Comparison of ENCODE assay signal across 27 cellular contexts in the genomic region with DNA sequence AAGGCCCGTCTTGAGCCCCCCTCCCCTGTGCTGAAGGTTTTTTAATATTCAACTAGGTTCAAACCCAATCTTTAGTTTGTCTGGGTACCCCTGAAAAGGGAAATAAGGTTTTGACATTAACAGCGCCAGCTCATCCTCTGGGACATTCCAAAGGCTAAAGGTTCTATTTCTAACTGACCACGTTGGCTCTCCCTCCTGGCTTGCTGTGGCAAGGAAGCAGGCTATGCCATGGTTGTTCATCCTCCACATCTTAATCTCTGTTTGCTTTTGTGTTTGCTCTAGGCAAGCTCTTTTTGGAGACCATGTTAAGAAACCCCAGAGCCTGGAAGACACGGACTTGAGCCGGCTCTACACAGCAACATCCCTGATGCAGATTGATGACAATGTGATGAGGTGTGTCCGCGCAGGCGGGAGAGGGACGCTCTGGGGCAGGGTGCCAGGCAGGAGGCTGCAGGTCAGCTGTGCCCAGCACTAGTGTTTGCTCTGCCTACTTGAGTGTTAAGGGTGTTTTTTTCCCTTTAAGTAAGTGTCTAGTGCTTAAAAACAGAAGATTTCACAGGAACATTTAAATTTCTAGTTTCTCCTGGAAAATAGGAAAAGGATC. TPM values are rescaled to one million over a fixed set of nuclear protein-coding genes. Genes with fewer than 3 reads are reported as not detected.
A peak's percentile ranks its signal among the peaks of the same experiment; 100 is the strongest.
DNase-seq lines count a peak whose midpoint lies in the region; ATAC-seq and TF ChIP-seq lines count a peak whose summit lies in the region.
"Had no signal": no experiment of that assay in that cellular context is flagged by ENCODE, and none has a peak within 500 bp of the region (broad histone marks: within the 10 kb centered on the region; RNA-seq: fewer than 3 reads in every experiment).

No MANE protein-coding gene starts in this region.

- WGBS in GM23248 (ENCODE audit: low coverage in 1 of 2, low lambda C conversion rate in 2 of 2, missing lambda C conversion rate in 2 of 2), 2 experiments = 93 to 94% methylated on average over 9 of the region's 9 CpGs
- WGBS in lung, 2 donors = 75 to 92% methylated on average over 9 of the region's 9 CpGs

- no peak overlapping the region for H3K9ac ChIP-seq in GM23248
- H3K9ac ChIP-seq: neural progenitor cell had no signal

- in situ Hi-C loops in GM23248 (cut with MboI) = loop anchor here (25.0 kb wide), 1 partner anchor 526 kb away; no protein-coding TSS in a partner anchor

- no peaks in the 10 kb centered on the region for H3K4me1 Mint-ChIP-seq in CD4-positive, alpha-beta memory T cell
- peaks cover under 1% of the 10 kb centered on the region for H3K4me1 Mint-ChIP-seq in activated T-helper 1 cell treated with anti-CD3 and anti-CD28 coated beads, Interleukin-12 subunit alpha, Interleukin-12 subunit beta, Interleukin-2, Interleukin-4 antibody, amounts not matched to agents 30 ng/mL and 10 ng/mL and 1 ng/mL, durations not matched to agents 14 hours and 24 hours and 36 hours (ENCODE audit: low read depth)
- peaks cover 8% of the 10 kb centered on the region for H3K4me1 Mint-ChIP-seq in endothelial cell (ENCODE audit: unreplicated experiment)
- H3K4me1 Mint-ChIP-seq: neural progenitor cell; stimulated activated effector memory CD8-positive, alpha-beta T cell treated with anti-CD3 and anti-CD28 coated beads, Interleukin-12 subunit alpha, Interleukin-12 subunit beta, amount 100 ng/mL, for 72 hours had no signal

- no peak overlapping the region for H3K4me2 ChIP-seq in GM23248 (ENCODE audit: unreplicated experiment)
- H3K4me2 ChIP-seq: neural progenitor cell had no signal

- no peaks in the 10 kb centered on the region for H3K27me3 ChIP-seq in CD4-positive, alpha-beta memory T cell (ENCODE audit: insufficient read depth, low read length)
- H3K27me3 ChIP-seq in GM23248 (replicated peaks; ENCODE audit: insufficient read depth) = no peaks in the 10 kb centered on the region
- no peaks in the 10 kb centered on the region for H3K27me3 ChIP-seq in lung (ENCODE audit: control insufficient read depth, insufficient read depth)
- H3K27me3 ChIP-seq: heart right ventricle, neural progenitor cell, testis had no signal

- no peak for ATAC-seq in lung (ENCODE audit: insufficient read depth, low FRiP score)
- ATAC-seq: GM12878; heart right ventricle; Panc1; stimulated activated effector memory CD8-positive, alpha-beta T cell treated with anti-CD3 and anti-CD28 coated beads, Interleukin-12 subunit alpha, Interleukin-12 subunit beta, amount 100 ng/mL, for 72 hours had no signal

- H3F3A ChIP-seq in GM23248 (ENCODE audit: insufficient read depth) = no peaks in the 10 kb centered on the region

- intact Hi-C loops in CD4-positive, alpha-beta memory T cell (cut with micrococcal nuclease) = no loop called here
- intact Hi-C loops in activated T-helper 1 cell treated with anti-CD3 and anti-CD28 coated beads, Interleukin-12 subunit alpha, Interleukin-12 subunit beta, Interleukin-2, Interleukin-4 antibody, amounts not matched to agents 30 ng/mL and 10 ng/mL and 1 ng/mL, durations not matched to agents 14 hours and 24 hours and 36 hours (cut with micrococcal nuclease) = no loop called here

- H3K4me1 ChIP-seq in CD4-positive, alpha-beta memory T cell (ENCODE audit: insufficient read depth, low read length) = no peaks in the 10 kb centered on the region
- H3K4me1 ChIP-seq in GM23248 (ENCODE audit: insufficient read depth) = peaks cover 9% of the 10 kb centered on the region
- no peaks in the 10 kb centered on the region for H3K4me1 ChIP-seq in lung (ENCODE audit: control insufficient read depth in 2 of 2, insufficient read depth in 2 of 2, low read length in 2 of 2)
- H3K4me1 ChIP-seq: neural progenitor cell, testis had no signal

- H2AFZ ChIP-seq in GM23248 = no peak overlapping the region
- H2AFZ ChIP-seq: neural progenitor cell had no signal

- H3K4me3 ChIP-seq in CD4-positive, alpha-beta memory T cell (ENCODE audit: low read length in 2 of 2) = no peak overlapping the region
- H3K4me3 ChIP-seq in GM23248 (no peak overlapping the region), lung (no peak overlapping the region)
- H3K4me3 ChIP-seq: GM12878, heart right ventricle, left ventricle myocardium inferior, neural progenitor cell, testis had no signal

- H3K9me3 ChIP-seq in CD4-positive, alpha-beta memory T cell (ENCODE audit: control insufficient read depth in 1 of 2, low read length in 2 of 2) = no peaks in the 10 kb centered on the region
- no peaks in the 10 kb centered on the region for H3K9me3 ChIP-seq in GM23248 (ENCODE audit: low read depth)
- H3K9me3 ChIP-seq in lung (ENCODE audit: control insufficient read depth in 2 of 2, insufficient read depth in 1 of 2, low read length in 1 of 2) = no peaks in the 10 kb centered on the region
- H3K9me3 ChIP-seq: heart right ventricle, left ventricle myocardium inferior, testis had no signal

- TF ChIP-seq CTCF in lung (IDR thresholded peaks at IDR 0.05; ENCODE audit: control extremely low read depth, extremely low read depth) = no peak
- TF ChIP-seq CTCF in endothelial cell (IDR thresholded peaks at IDR 0.05; ENCODE audit: unreplicated experiment) = no peak

- DNase-seq in CD4-positive, alpha-beta memory T cell = no peak
- DNase-seq in GM23248 (peak; percentile 35), lung (ENCODE audit: low spot score) (peak; percentile 57), CD1c-positive myeloid dendritic cell (ENCODE audit: extremely low spot score) (no peak), endothelial cell (ENCODE audit: low spot score) (no peak), cerebellar nuclear complex (lab: John Stamatoyannopoulos, UW) (no peak)
- no peak for DNase-seq in activated T-helper 1 cell treated with anti-CD3 and anti-CD28 coated beads, Interleukin-12 subunit alpha, Interleukin-12 subunit beta, Interleukin-2, Interleukin-4 antibody, amounts not matched to agents 30 ng/mL and 10 ng/mL and 1 ng/mL, durations not matched to agents 14 hours and 24 hours and 36 hours (ENCODE audit: low spot score)
- DNase-seq in activated CD4-positive, alpha-beta T cell treated with anti-CD3 and anti-CD28 coated beads, Interleukin-2, amount 50 U/mL, for 4 hours = no peak
- DNase-seq: activated CD4-positive, alpha-beta T cell treated with anti-CD3 and anti-CD28 coated beads, Interleukin-2, amount 50 U/mL, for 48 hours; amygdala; caudate nucleus; CD4-positive, CD25-positive, alpha-beta regulatory T cell; DMS 273 treated with DMSO at 0.1 percent for 48 hours; heart right ventricle; left ventricle myocardium inferior; NCI-H1417; NCI-H2107; NCI-H510A treated with DMSO at 0.1 percent for 48 hours; T-helper 2 cell; testis had no signal

- H3K9me3 Mint-ChIP-seq in CD4-positive, alpha-beta memory T cell = no peaks in the 10 kb centered on the region
- H3K9me3 Mint-ChIP-seq in activated T-helper 1 cell treated with anti-CD3 and anti-CD28 coated beads, Interleukin-12 subunit alpha, Interleukin-12 subunit beta, Interleukin-2, Interleukin-4 antibody, amounts not matched to agents 30 ng/mL and 10 ng/mL and 1 ng/mL, durations not matched to agents 14 hours and 24 hours and 36 hours = no peaks in the 10 kb centered on the region
- H3K9me3 Mint-ChIP-seq in endothelial cell (ENCODE audit: unreplicated experiment) = no peaks in the 10 kb centered on the region
- H3K9me3 Mint-ChIP-seq: CD4-positive, CD25-positive, alpha-beta regulatory T cell; neural progenitor cell; stimulated activated effector memory CD8-positive, alpha-beta T cell treated with anti-CD3 and anti-CD28 coated beads, Interleukin-12 subunit alpha, Interleukin-12 subunit beta, amount 100 ng/mL, for 72 hours had no signal

- no peaks in the 10 kb centered on the region for H3K9me2 ChIP-seq in GM23248 (ENCODE audit: insufficient read depth)

- H3K4me3 Mint-ChIP-seq in CD4-positive, alpha-beta memory T cell = no peak overlapping the region
- no peak overlapping the region for H3K4me3 Mint-ChIP-seq in activated T-helper 1 cell treated with anti-CD3 and anti-CD28 coated beads, Interleukin-12 subunit alpha, Interleukin-12 subunit beta, Interleukin-2, Interleukin-4 antibody, amounts not matched to agents 30 ng/mL and 10 ng/mL and 1 ng/mL, durations not matched to agents 14 hours and 24 hours and 36 hours
- no peak overlapping the region for H3K4me3 Mint-ChIP-seq in endothelial cell (ENCODE audit: unreplicated experiment)
- H3K4me3 Mint-ChIP-seq: CD4-positive, CD25-positive, alpha-beta regulatory T cell; neural progenitor cell; stimulated activated effector memory CD8-positive, alpha-beta T cell treated with anti-CD3 and anti-CD28 coated beads, Interleukin-12 subunit alpha, Interleukin-12 subunit beta, amount 100 ng/mL, for 72 hours had no signal

- POLR2A ChIA-PET in CD4-positive, alpha-beta memory T cell (lab: Charles Lee; ENCODE audit: partially characterized antibody) = no interaction called here

- peaks cover 68% of the 10 kb centered on the region for H3K36me3 ChIP-seq in CD4-positive, alpha-beta memory T cell (ENCODE audit: insufficient read depth, low read length)
- H3K36me3 ChIP-seq in GM23248 (ENCODE audit: low read depth) (peaks cover 4% of the 10 kb centered on the region; the same call in 1 of the 2 replicates), lung (ENCODE audit: control insufficient read depth in 2 of 2, insufficient read depth in 2 of 2, low read length in 2 of 2) (peaks cover 33 to 47% of the 10 kb centered on the region in 2 donors)
- H3K36me3 ChIP-seq: neural progenitor cell had no signal

- H3K27me3 Mint-ChIP-seq in CD4-positive, alpha-beta memory T cell = no peaks in the 10 kb centered on the region
- H3K27me3 Mint-ChIP-seq in activated T-helper 1 cell treated with anti-CD3 and anti-CD28 coated beads, Interleukin-12 subunit alpha, Interleukin-12 subunit beta, Interleukin-2, Interleukin-4 antibody, amounts not matched to agents 30 ng/mL and 10 ng/mL and 1 ng/mL, durations not matched to agents 14 hours and 24 hours and 36 hours (ENCODE audit: insufficient read depth) = no peaks in the 10 kb centered on the region
- peaks cover 4% of the 10 kb centered on the region for H3K27me3 Mint-ChIP-seq in endothelial cell (ENCODE audit: unreplicated experiment)
- H3K27me3 Mint-ChIP-seq: CD4-positive, CD25-positive, alpha-beta regulatory T cell; progenitor cell of endocrine pancreas had no signal

- CTCF ChIA-PET in CD4-positive, alpha-beta memory T cell (lab: Charles Lee; ENCODE audit: partially characterized antibody) = interaction anchor here (0.9 to 4.8 kb wide), 4 partner anchors 10 to 18 kb away, joined by 4 to 25 read pairs (median 4); no protein-coding TSS in a partner anchor

- peak overlapping the region in 4 of 7 donors; percentile 13 to 81 (median 32) for H3K27ac Mint-ChIP-seq in CD4-positive, alpha-beta memory T cell
- H3K27ac Mint-ChIP-seq in activated T-helper 1 cell treated with anti-CD3 and anti-CD28 coated beads, Interleukin-12 subunit alpha, Interleukin-12 subunit beta, Interleukin-2, Interleukin-4 antibody, amounts not matched to agents 30 ng/mL and 10 ng/mL and 1 ng/mL, durations not matched to agents 14 hours and 24 hours and 36 hours = peak overlapping the region; percentile 25
- no peak overlapping the region for H3K27ac Mint-ChIP-seq in endothelial cell (ENCODE audit: unreplicated experiment)
- H3K27ac Mint-ChIP-seq: neural progenitor cell, progenitor cell of endocrine pancreas had no signal

- H3K27ac ChIP-seq in CD4-positive, alpha-beta memory T cell (ENCODE audit: low read depth, low read length) = no peak overlapping the region
- H3K27ac ChIP-seq in GM23248 (no peak overlapping the region), lung (ENCODE audit: low read depth in 1 of 2, low read length in 1 of 2) (no peak overlapping the region)
- H3K27ac ChIP-seq: heart right ventricle, left ventricle myocardium inferior, neural progenitor cell, testis, VCaP had no signal

- no peaks in the 10 kb centered on the region for H4K20me1 ChIP-seq in GM23248 (ENCODE audit: insufficient read depth)

- H3K36me3 Mint-ChIP-seq in CD4-positive, alpha-beta memory T cell = peaks cover 54 to 77% of the 10 kb centered on the region in 2 donors
- peaks cover 31% of the 10 kb centered on the region for H3K36me3 Mint-ChIP-seq in activated T-helper 1 cell treated with anti-CD3 and anti-CD28 coated beads, Interleukin-12 subunit alpha, Interleukin-12 subunit beta, Interleukin-2, Interleukin-4 antibody, amounts not matched to agents 30 ng/mL and 10 ng/mL and 1 ng/mL, durations not matched to agents 14 hours and 24 hours and 36 hours (ENCODE audit: low read depth)
- H3K36me3 Mint-ChIP-seq in endothelial cell (ENCODE audit: low read depth, unreplicated experiment) = peaks cover 17% of the 10 kb centered on the region

- H3K79me2 ChIP-seq in GM23248 (ENCODE audit: insufficient read depth) = no peaks in the 10 kb centered on the region

RNA-seq across cellular contexts. Expression of a gene that starts 33.4 kb away (rescaled TPM):
- total RNA-seq in CD4-positive, alpha-beta memory T cell = not detected
- not detected for polyA plus RNA-seq in CD4-positive, alpha-beta memory T cell
- not detected in 2 replicates for total RNA-seq in GM23248 (2014; rRNA removed; shearing (Covaris generic))
- polyA plus RNA-seq in GM23248 (2016; fragmentation: Nextera tagmentation; extraction: Ambion mirVana) (not detected in 2 replicates), lung (not detected)
- not detected in 2 replicates for total RNA-seq in activated T-helper 1 cell treated with anti-CD3 and anti-CD28 coated beads, Interleukin-12 subunit alpha, Interleukin-12 subunit beta, Interleukin-2, Interleukin-4 antibody, amounts not matched to agents 30 ng/mL and 10 ng/mL and 1 ng/mL, durations not matched to agents 14 hours and 24 hours and 36 hours
- total RNA-seq in lung (not detected), endothelial cell (ENCODE audit: unreplicated experiment) (not detected)
- total RNA-seq: CD4-positive, CD25-positive, alpha-beta regulatory T cell; dermis microvascular lymphatic vessel endothelial cell; heart right ventricle; left ventricle myocardium inferior; progenitor cell of endocrine pancreas had no signal
- polyA plus RNA-seq: CD4-positive, CD25-positive, alpha-beta regulatory T cell; GM12878; heart right ventricle had no signal

RNA-seq across cellular contexts. Expression of a gene that starts 55.8 kb away (rescaled TPM):
- total RNA-seq in CD4-positive, alpha-beta memory T cell = 10 to 100 TPM; 10.9 to 19.0 TPM
- 1 to 10 TPM; 3.9 to 6.1 TPM for polyA plus RNA-seq in CD4-positive, alpha-beta memory T cell
- total RNA-seq in GM23248 (2014; rRNA removed; shearing (Covaris generic)) = 11.2 and 13.8 TPM in 2 replicates
- polyA plus RNA-seq in GM23248 (2016; fragmentation: Nextera tagmentation; extraction: Ambion mirVana) (9.6 and 14.2 TPM in 2 replicates), lung (1 to 10 TPM; 3.2 to 4.0 TPM)
- 167 and 172 TPM in 2 replicates for total RNA-seq in activated T-helper 1 cell treated with anti-CD3 and anti-CD28 coated beads, Interleukin-12 subunit alpha, Interleukin-12 subunit beta, Interleukin-2, Interleukin-4 antibody, amounts not matched to agents 30 ng/mL and 10 ng/mL and 1 ng/mL, durations not matched to agents 14 hours and 24 hours and 36 hours
- total RNA-seq in lung (10 to 100 TPM in 1 of 2 donors, 1 to 10 TPM in 1; 8.6 to 11.9 TPM), endothelial cell (ENCODE audit: unreplicated experiment) (28.6 TPM)

Comparison
In these comparisons a context has a peak if more than half of its experiments do, and no peak if none do; other contexts are left out.
1. DNase-seq: peak in GM23248 (single experiment) and lung (single experiment); none in CD4-positive, alpha-beta memory T cell (0 of 5), activated T-helper 1 cell treated with anti-CD3 and anti-CD28 coated beads, Interleukin-12 subunit alpha, Interleukin-12 subunit beta, Interleukin-2, Interleukin-4 antibody, amounts not matched to agents 30 ng/mL and 10 ng/mL and 1 ng/mL, durations not matched to agents 14 hours and 24 hours and 36 hours (single experiment), CD1c-positive myeloid dendritic cell (single experiment), endothelial cell (single experiment), activated CD4-positive, alpha-beta T cell treated with anti-CD3 and anti-CD28 coated beads, Interleukin-2, amount 50 U/mL, for 4 hours (0 of 2) and cerebellar nuclear complex (0 of 2).